ENCODE assay signal across 8 cellular contexts in the genomic region with DNA sequence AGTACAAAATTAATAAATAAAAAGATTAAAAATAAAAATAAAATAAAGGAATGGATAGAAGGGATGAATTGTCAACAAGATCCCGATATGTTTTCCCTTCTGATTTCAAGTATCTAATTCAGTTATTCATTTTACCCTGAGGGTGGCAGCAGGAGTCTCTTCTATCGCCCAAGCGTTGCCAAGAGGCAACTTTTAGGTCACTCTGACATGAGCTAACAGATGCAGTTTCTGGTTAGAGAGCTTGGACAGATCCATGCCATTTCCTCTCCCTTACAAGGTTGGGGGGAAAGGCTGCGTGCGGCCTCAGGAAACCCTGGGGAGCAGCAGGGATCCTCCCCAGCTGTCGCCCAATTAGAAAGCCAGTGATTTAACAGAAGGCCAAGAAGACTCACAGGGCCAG. TPM values are rescaled to one million over a fixed set of nuclear protein-coding genes. Genes with fewer than 3 reads are reported as not detected.
DNase-seq lines count a peak whose midpoint lies in the region; ATAC-seq, FAIRE-seq and TF ChIP-seq lines count a peak whose summit lies in the region.

No MANE protein-coding gene starts in this region.

- H3K9me1 ChIP-seq in K562 (ENCODE audit: control insufficient read depth, insufficient read depth, low read length), result no peaks in the 10 kb centered on the region

- POLR2A ChIA-PET in RWPE1 (lab: Yijun Ruan, JAX; ENCODE audit: low non-redundant PET), result no interaction called here
- POLR2A ChIA-PET in K562 (lab: Yijun Ruan, JAX), result interaction anchor here (0.7 to 1.1 kb wide), 2 partner anchors 28 to 89 kb away, joined by 3 to 4 read pairs; no protein-coding TSS in a partner anchor

- DNase-seq in COR-L47 (lab: John Stamatoyannopoulos, UW), result peak; percentile 25
- peak; percentile 13 for DNase-seq in RWPE1 (ENCODE audit: low spot score)
- peak in 2 of 4 experiments; percentile 12 to 48 for DNase-seq in K562 (ENCODE audit: extremely low read depth in 1 of 4, low spot score in 3 of 4)
- peak; percentile 32 for DNase-seq in iPS-NIHi11 (ENCODE audit: low spot score)
- peak; percentile 73 for DNase-seq in spleen
- no peak for DNase-seq in GOT3 (lab: John Stamatoyannopoulos, UW)

- no peaks in the 10 kb centered on the region for H3K79me2 ChIP-seq in K562 (ENCODE audit: control insufficient read depth, insufficient read depth, low read length)

- no peaks in the 10 kb centered on the region for H3K9me3 ChIP-seq in HUES64 (ENCODE audit: insufficient read depth, low read depth, low read length)
- H3K9me3 ChIP-seq in K562 (replicated peaks; ENCODE audit: control insufficient read depth, insufficient read depth, low read depth, low read length), result no peaks in the 10 kb centered on the region
- H3K9me3 ChIP-seq in spleen, result no peaks in the 10 kb centered on the region

- CTCF ChIA-PET in RWPE1 (lab: Yijun Ruan, JAX) (interaction anchor here (0.6 to 1.1 kb wide), 2 partner anchors 15 to 71 kb away, joined by 3 to 4 read pairs; no protein-coding TSS in a partner anchor), K562 (lab: Yijun Ruan, JAX; ENCODE audit: low intra/inter-chr PET ratio) (no interaction called here)

- TF ChIP-seq EP300 in K562 (IDR thresholded peaks at IDR 0.05; ENCODE audit: low read length), result no peak

- no peak overlapping the region for H3K4me2 ChIP-seq in K562 (ENCODE audit: insufficient read depth, low read length)

- in situ Hi-C loops in K562 (cut with MboI), result loop anchor here (25.0 kb wide), 3 partner anchors 1264 to 1939 kb away; a partner anchor contains a TSS

- H2AFZ ChIP-seq in K562 (ENCODE audit: low read depth, low read length), result no peak overlapping the region

- H4K20me1 ChIP-seq in K562 (replicated peaks; ENCODE audit: control insufficient read depth, insufficient read depth, low read length), result no peaks in the 10 kb centered on the region

- H3K27ac ChIP-seq in HUES64 (ENCODE audit: low read depth, low read length) (peak overlapping the region; percentile 5; the same call in 1 of the 2 replicates), RWPE1 (no peak overlapping the region), K562 (ENCODE audit: extremely low read depth, low read depth, low read length) (no peak overlapping the region), spleen (peak overlapping the region in 5 of 8 donors; percentile 15 to 50 (median 37))

- intact Hi-C loops in K562 (cut with micrococcal nuclease) (loop anchor here (5.0 kb wide), 1 partner anchor 249 kb away; a partner anchor contains a TSS), spleen (cut with DNase I; ENCODE audit: low total_unique reads) (no loop called here)

- peak; percentile 26 to 63; a peak in 3 of 4 replicates for TF ChIP-seq RAD21 in K562 (CRISPR knock-in tag; conservative IDR thresholded peaks at IDR 0.05 in 1 of 2, IDR thresholded peaks at IDR 0.05 in 1 of 2)

- WGBS in HUES64, result 14% methylated on average over 5 of the region's 6 CpGs
- 35% methylated on average over 6 of the region's 6 CpGs for WGBS in K562 (ENCODE audit: insufficient coverage, low coverage, missing lambda C conversion rate)
- 6 to 39% (median 16%) methylated on average over 4 to 6 of the region's 6 CpGs for WGBS in spleen, 5 donors

- TF ChIP-seq POLR2A in K562 (conservative IDR thresholded peaks at IDR 0.05) (no peak), spleen (IDR thresholded peaks at IDR 0.05) (no peak)

- H3K4me3 ChIP-seq in HUES64 (ENCODE audit: low read length) (no peak overlapping the region), K562 (no peak overlapping the region), spleen (no peak overlapping the region)

- peaks cover 3% of the 10 kb centered on the region; the same call in 1 of the 2 replicates for H3K27me3 ChIP-seq in HUES64 (ENCODE audit: insufficient read depth, low read length)
- H3K27me3 ChIP-seq in K562 (ENCODE audit: control insufficient read depth in 2 of 2, insufficient read depth in 2 of 2, low read length in 2 of 2), result no peaks in the 10 kb centered on the region
- H3K27me3 ChIP-seq in spleen (replicated peaks in 1 of 7), result no peaks in the 10 kb centered on the region

- H3K36me3 ChIP-seq in HUES64 (ENCODE audit: insufficient read depth, low read length), result no peaks in the 10 kb centered on the region
- H3K36me3 ChIP-seq in K562 (ENCODE audit: control insufficient read depth, insufficient read depth, low read length), result no peaks in the 10 kb centered on the region
- H3K36me3 ChIP-seq in spleen, result no peaks in the 10 kb centered on the region

- peak; percentile 77 for ATAC-seq in K562
- ATAC-seq in HG03520 (IDR thresholded peaks at IDR 0.05; ENCODE audit: unreplicated experiment), result no peak

- peak; percentile 83 for FAIRE-seq in K562 (lab: Jason Lieb, UNC)

- TF ChIP-seq CTCF in RWPE1 (conservative IDR thresholded peaks at IDR 0.05; ENCODE audit: low read depth) (0 out of 2 replicates have a peak, but pooled peaks have one; percentile 13), K562 (IDR thresholded peaks at IDR 0.05 in 2 of 3, conservative IDR thresholded peaks at IDR 0.05 in 1 of 3; ENCODE audit: insufficient read depth in 2 of 3, low read depth in 1 of 3, low read length in 3 of 3) (peak; percentile 19 to 57 (median 31); a peak in 3 of 6 replicates), spleen (IDR thresholded peaks at IDR 0.05 in 8 of 11, conservative IDR thresholded peaks at IDR 0.05 in 3 of 11) (peak in 9 of 11 experiments; percentile 12 to 57 (median 40))

- peaks cover 5% of the 10 kb centered on the region; the same call in 1 of the 2 replicates for H3K4me1 ChIP-seq in HUES64 (ENCODE audit: insufficient read depth, low read length)
- H3K4me1 ChIP-seq in K562 (replicated peaks in 1 of 2; ENCODE audit: control insufficient read depth in 2 of 2, insufficient read depth in 2 of 2, low read length in 2 of 2), result no peaks in the 10 kb centered on the region; a peak in 2 of 5 replicates
- H3K4me1 ChIP-seq in spleen, result peaks cover 0 to 9% (median 6%) of the 10 kb centered on the region in 6 donors

- H3K9ac ChIP-seq in HUES64 (ENCODE audit: low read depth, low read length) (no peak overlapping the region), K562 (ENCODE audit: insufficient read depth in 1 of 2, low read depth in 2 of 2, low read length in 2 of 2) (no peak overlapping the region)

- BruUV-seq in K562 (replicated peaks; lab: Mats Ljungman, UMichigan), result no TSS peak

RNA-seq across cellular contexts. Expression of a gene that starts 35.3 kb away (rescaled TPM):
- 0.20 TPM for polyA plus RNA-seq in HUES64 (2013, experiment 1 of 2)
- 0.76 TPM for polyA plus RNA-seq in HUES64 (2013, experiment 2 of 2)
- 0.72 and 3.4 TPM in 2 replicates for total RNA-seq in K562 (2011; cell fraction: chromatin; rRNA removed; ENCODE audit: low replicate concordance)
- 2.2 and 2.8 TPM in 2 replicates for total RNA-seq in K562 (2011; cell fraction: nucleolus; rRNA removed)
- total RNA-seq in K562 (2011; cell fraction: nucleoplasm; rRNA removed), result 0.95 and 3.4 TPM in 2 replicates
- total RNA-seq in K562 (2014; rRNA removed), result 8.8 and 9.7 TPM in 2 replicates
- 2.4 and 2.9 TPM in 2 replicates for total RNA-seq in K562 (2014; rRNA removed; fragmentation: Illumina TruSeq; extraction: Trizol)
- 5.9 and 7.9 TPM in 2 replicates for total RNA-seq in K562 (2015; rRNA removed; fragmentation: Illumina TruSeq; extraction: Trizol)
- total RNA-seq in K562 (2021), result 10.8 and 15.7 TPM in 2 replicates
- 1.2 and 20.4 TPM in 2 replicates for polyA plus RNA-seq in K562 (2011; rRNA removed)
- 2.1 and 14.4 TPM in 2 replicates for polyA plus RNA-seq in K562 (2011; cell fraction: cytosol; rRNA removed)
- polyA plus RNA-seq in K562 (2011; cell fraction: nucleus; rRNA removed), result 8.1 and 32.0 TPM in 2 replicates
- polyA plus RNA-seq in K562 (2012), result 15.0 and 38.9 TPM in 2 replicates
- 16.1 and 17.7 TPM in 2 replicates for polyA plus RNA-seq in K562 (2014; fragmentation: Illumina TruSeq; extraction: Trizol)
- polyA plus RNA-seq in K562 (2014; fragmentation: Nextera tagmentation; extraction: Ambion mirVana), result under 1 TPM; 0.11 to 0.25 TPM
- 3.8 and 4.3 TPM in 2 replicates for polyA plus RNA-seq in K562 (2014; rRNA removed)
- 1.6 and 7.1 TPM in 2 replicates for polyA minus RNA-seq in K562 (2011; rRNA and poly(A)+ RNA removed)
- polyA minus RNA-seq in K562 (2011; cell fraction: cytosol; rRNA and poly(A)+ RNA removed), result 4.1 and 34.6 TPM in 2 replicates
- 2.3 and 18.2 TPM in 2 replicates for polyA minus RNA-seq in K562 (2011; cell fraction: nucleus; rRNA and poly(A)+ RNA removed)
- 100 to 1,000 TPM in 5 of 7 donors, 10 to 100 TPM in 2; 99.3 to 169 (median 107) TPM for total RNA-seq in spleen
- polyA plus RNA-seq in spleen, result 10 to 100 TPM; 53.5 to 64.8 (median 56.2) TPM

RNA-seq across cellular contexts. Expression of a gene that starts 48.2 kb away (rescaled TPM):
- 12.5 TPM for polyA plus RNA-seq in HUES64 (2013, experiment 1 of 2)
- 13.1 TPM for polyA plus RNA-seq in HUES64 (2013, experiment 2 of 2)
- 9.5 and 28.8 TPM in 2 replicates for total RNA-seq in K562 (2011; cell fraction: chromatin; rRNA removed; ENCODE audit: low replicate concordance)
- total RNA-seq in K562 (2011; cell fraction: nucleolus; rRNA removed), result 29.4 and 31.5 TPM in 2 replicates
- 20.1 and 21.3 TPM in 2 replicates for total RNA-seq in K562 (2011; cell fraction: nucleoplasm; rRNA removed)
- total RNA-seq in K562 (2014; rRNA removed) (21.7 and 29.1 TPM in 2 replicates), K562 (2014; rRNA removed; fragmentation: Illumina TruSeq; extraction: Trizol) (11.5 and 13.1 TPM in 2 replicates), K562 (2015; rRNA removed; fragmentation: Illumina TruSeq; extraction: Trizol) (17.9 and 19.0 TPM in 2 replicates), K562 (2021) (31.9 and 34.7 TPM in 2 replicates), spleen (1 to 10 TPM; 6.2 to 9.2 (median 7.4) TPM)
- polyA plus RNA-seq in K562 (2011; rRNA removed) (13.8 and 26.0 TPM in 2 replicates), K562 (2014; fragmentation: Illumina TruSeq; extraction: Trizol) (32.1 and 33.5 TPM in 2 replicates), K562 (2014; fragmentation: Nextera tagmentation; extraction: Ambion mirVana) (1 to 10 TPM; 4.7 to 6.5 TPM), K562 (2014; rRNA removed) (19.0 and 19.4 TPM in 2 replicates), spleen (1 to 10 TPM; 4.0 to 6.7 (median 4.9) TPM)
- 23.8 and 37.0 TPM in 2 replicates for polyA plus RNA-seq in K562 (2011; cell fraction: cytosol; rRNA removed)
- polyA plus RNA-seq in K562 (2011; cell fraction: nucleus; rRNA removed), result 38.1 and 50.4 TPM in 2 replicates
- 26.5 and 33.6 TPM in 2 replicates for polyA plus RNA-seq in K562 (2012)
- 16.9 and 18.2 TPM in 2 replicates for polyA minus RNA-seq in K562 (2011; rRNA and poly(A)+ RNA removed)
- polyA minus RNA-seq in K562 (2011; cell fraction: cytosol; rRNA and poly(A)+ RNA removed), result 18.5 and 20.0 TPM in 2 replicates
- 15.3 and 17.7 TPM in 2 replicates for polyA minus RNA-seq in K562 (2011; cell fraction: nucleus; rRNA and poly(A)+ RNA removed)

RNA-seq across cellular contexts. Expression of a gene that starts 51.0 kb away (rescaled TPM):
- 23.5 TPM for polyA plus RNA-seq in HUES64 (2013, experiment 1 of 2)
- polyA plus RNA-seq in HUES64 (2013, experiment 2 of 2), result 26.6 TPM
- 81.3 and 231 TPM in 2 replicates for total RNA-seq in K562 (2011; cell fraction: chromatin; rRNA removed; ENCODE audit: low replicate concordance)
- 191 and 205 TPM in 2 replicates for total RNA-seq in K562 (2011; cell fraction: nucleolus; rRNA removed)
- 102 and 125 TPM in 2 replicates for total RNA-seq in K562 (2011; cell fraction: nucleoplasm; rRNA removed)
- 38.7 and 76.8 TPM in 2 replicates for total RNA-seq in K562 (2014; rRNA removed)
- total RNA-seq in K562 (2014; rRNA removed; fragmentation: Illumina TruSeq; extraction: Trizol), result 10.8 and 17.1 TPM in 2 replicates
- 27.3 and 31.4 TPM in 2 replicates for total RNA-seq in K562 (2015; rRNA removed; fragmentation: Illumina TruSeq; extraction: Trizol)
- 64.7 and 70.5 TPM in 2 replicates for total RNA-seq in K562 (2021)
- polyA plus RNA-seq in K562 (2011; rRNA removed), result 36.4 and 76.3 TPM in 2 replicates
- polyA plus RNA-seq in K562 (2011; cell fraction: cytosol; rRNA removed), result 94.9 and 138 TPM in 2 replicates
- 246 and 327 TPM in 2 replicates for polyA plus RNA-seq in K562 (2011; cell fraction: nucleus; rRNA removed)
- 154 and 236 TPM in 2 replicates for polyA plus RNA-seq in K562 (2012)
- 30.4 and 54.9 TPM in 2 replicates for polyA plus RNA-seq in K562 (2014; fragmentation: Illumina TruSeq; extraction: Trizol)
- polyA plus RNA-seq in K562 (2014; fragmentation: Nextera tagmentation; extraction: Ambion mirVana), result 10 to 100 TPM in 1 of 2 experiments, 1 to 10 TPM in 1; 7.4 to 16.0 TPM
- 49.1 and 73.2 TPM in 2 replicates for polyA plus RNA-seq in K562 (2014; rRNA removed)
- 25.8 and 28.7 TPM in 2 replicates for polyA minus RNA-seq in K562 (2011; rRNA and poly(A)+ RNA removed)
- 32.3 and 69.8 TPM in 2 replicates for polyA minus RNA-seq in K562 (2011; cell fraction: cytosol; rRNA and poly(A)+ RNA removed)
- 37.7 and 74.4 TPM in 2 replicates for polyA minus RNA-seq in K562 (2011; cell fraction: nucleus; rRNA and poly(A)+ RNA removed)
- total RNA-seq in spleen, result 100 to 1,000 TPM in 1 of 7 donors, 10 to 100 TPM in 6; 61.2 to 116 (median 81.8) TPM
- 100 to 1,000 TPM in 2 of 3 donors, 10 to 100 TPM in 1; 90.4 to 200 (median 162) TPM for polyA plus RNA-seq in spleen

Comparison
In these comparisons a context has a peak if more than half of its experiments do, and no peak if none do; other contexts are left out.
1. H3K27ac ChIP-seq: peak in HUES64 (single experiment) and spleen (5 of 8); none in RWPE1 (single experiment) and K562 (single experiment).
2. RNA of a gene that starts 35.3 kb away (total RNA-seq): 99.3 to 169 TPM in spleen; 0.72 to 15.7 TPM in K562; every median in the first group is over 4 times any median in the second.
3. Peak in every context shown above with its lines, with median percentiles within 50 percentile points of each other: CTCF ChIP-seq.